Comparison of ENCODE assay signal across 1 cellular context in genomic region chr2:70557171-70557838, GRCh38.
TF ChIP-seq lines count a peak whose summit lies in the region.

No MANE protein-coding gene starts in this region.

TF ChIP-seq in HepG2, 621 proteins besides CTCF, POLR2A, EP300 and RAD21 (continued from another document and continues in another):
- TF ChIP-seq PRDM15 (CRISPR knock-in tag; IDR thresholded peaks at IDR 0.05): no peak
- no peak for TF ChIP-seq ZNF451 (CRISPR knock-in tag; IDR thresholded peaks at IDR 0.05)
- TF ChIP-seq ZNF678 (CRISPR knock-in tag; IDR thresholded peaks at IDR 0.05): no peak
- TF ChIP-seq BCL3 (CRISPR knock-in tag; IDR thresholded peaks at IDR 0.05): peak; percentile 89
- TF ChIP-seq ESRRA (CRISPR knock-in tag; IDR thresholded peaks at IDR 0.05; ENCODE audit: low read depth): no peak
- TF ChIP-seq ZNF121 (CRISPR knock-in tag; IDR thresholded peaks at IDR 0.05): no peak
- TF ChIP-seq MXD4 (CRISPR knock-in tag; IDR thresholded peaks at IDR 0.05): peak; percentile 72
- TF ChIP-seq TFDP2 (CRISPR knock-in tag; IDR thresholded peaks at IDR 0.05): peak; percentile 25; the same call in 1 of the 2 replicates
- TF ChIP-seq MIER2 (CRISPR knock-in tag; IDR thresholded peaks at IDR 0.05): no peak
- no peak for TF ChIP-seq EZH2 (conservative IDR thresholded peaks at IDR 0.05; ENCODE audit: low read depth, low read length)
- no peak for TF ChIP-seq HOXD1 (CRISPR knock-in tag; IDR thresholded peaks at IDR 0.05)
- TF ChIP-seq KDM4B (CRISPR knock-in tag; IDR thresholded peaks at IDR 0.05): no peak
- peak; percentile 59; the same call in 1 of the 2 replicates for TF ChIP-seq TBX2 (CRISPR knock-in tag; IDR thresholded peaks at IDR 0.05; ENCODE audit: borderline replicate concordance)
- 0 out of 2 replicates have a peak, but pooled peaks have one; percentile 54 for TF ChIP-seq ZNF335 (CRISPR knock-in tag; IDR thresholded peaks at IDR 0.05)
- TF ChIP-seq ZBTB20 (CRISPR knock-in tag; IDR thresholded peaks at IDR 0.05; ENCODE audit: borderline replicate concordance, low read depth): peak; percentile 59; the same call in 1 of the 2 replicates
- peak; percentile 57; the same call in 1 of the 2 replicates for TF ChIP-seq ZNF777 (CRISPR knock-in tag; IDR thresholded peaks at IDR 0.05)
- peak; percentile 61; the same call in 1 of the 2 replicates for TF ChIP-seq ZHX1 (CRISPR knock-in tag; IDR thresholded peaks at IDR 0.05; ENCODE audit: low read depth)
- peak; percentile 33; the same call in 1 of the 2 replicates for TF ChIP-seq ZNF512B (CRISPR knock-in tag; IDR thresholded peaks at IDR 0.05; ENCODE audit: borderline replicate concordance)
- no peak; the same call in 1 of the 2 replicates for TF ChIP-seq SNAPC5 (CRISPR knock-in tag; IDR thresholded peaks at IDR 0.05; ENCODE audit: borderline replicate concordance)
- TF ChIP-seq SOX5 (CRISPR knock-in tag; IDR thresholded peaks at IDR 0.05; ENCODE audit: borderline replicate concordance): peak; percentile 58; the same call in 1 of the 2 replicates
- TF ChIP-seq ZIK1 (CRISPR knock-in tag; IDR thresholded peaks at IDR 0.05; ENCODE audit: borderline replicate concordance, low read depth): no peak
- TF ChIP-seq HMGXB4 (CRISPR knock-in tag; IDR thresholded peaks at IDR 0.05; ENCODE audit: borderline replicate concordance in 1 of 2, low read depth in 1 of 2): peak in 1 of 2 experiments; percentile 41; a peak in 1 of 4 replicates
- TF ChIP-seq UBTF (CRISPR knock-in tag; IDR thresholded peaks at IDR 0.05): peak; percentile 38; the same call in 1 of the 2 replicates
- peak; percentile 21; the same call in 1 of the 2 replicates for TF ChIP-seq NKX3-1 (CRISPR knock-in tag; IDR thresholded peaks at IDR 0.05)
- no peak for TF ChIP-seq ZXDC (CRISPR knock-in tag; IDR thresholded peaks at IDR 0.05)
- TF ChIP-seq PITX1 (CRISPR knock-in tag; IDR thresholded peaks at IDR 0.05): peak; percentile 52
- no peak for TF ChIP-seq ZNF460 (CRISPR knock-in tag; IDR thresholded peaks at IDR 0.05; ENCODE audit: borderline replicate concordance)
- TF ChIP-seq ZNF292 (CRISPR knock-in tag; IDR thresholded peaks at IDR 0.05; ENCODE audit: borderline replicate concordance, low read depth): peak; percentile 98
- TF ChIP-seq RCOR2 (CRISPR knock-in tag; IDR thresholded peaks at IDR 0.05): peak; percentile 65; the same call in 1 of the 2 replicates
- TF ChIP-seq ZBTB7B (CRISPR knock-in tag; IDR thresholded peaks at IDR 0.05): peak; percentile 37
- no peak for TF ChIP-seq PAX8 (CRISPR knock-in tag; IDR thresholded peaks at IDR 0.05; ENCODE audit: borderline replicate concordance)
- peak in 1 of 2 experiments; percentile 39; a peak in 1 of 4 replicates for TF ChIP-seq MAFK (conservative IDR thresholded peaks at IDR 0.05 in 1 of 2, IDR thresholded peaks at IDR 0.05 in 1 of 2; ENCODE audit: low read length in 2 of 2)
- 0 out of 2 replicates have a peak, but pooled peaks have one; percentile 19 for TF ChIP-seq ZNF691 (CRISPR knock-in tag; IDR thresholded peaks at IDR 0.05; ENCODE audit: borderline replicate concordance, low read depth)
- TF ChIP-seq ZFY (CRISPR knock-in tag; IDR thresholded peaks at IDR 0.05): peak; percentile 68; the same call in 1 of the 2 replicates
- TF ChIP-seq HDAC1 (CRISPR knock-in tag; IDR thresholded peaks at IDR 0.05): peak; percentile 18; the same call in 1 of the 2 replicates
- peak; percentile 53; the same call in 1 of the 2 replicates for TF ChIP-seq MED1 (CRISPR knock-in tag; IDR thresholded peaks at IDR 0.05)
- TF ChIP-seq ZNF3 (CRISPR knock-in tag; IDR thresholded peaks at IDR 0.05): no peak
- TF ChIP-seq ZSCAN31 (CRISPR knock-in tag; IDR thresholded peaks at IDR 0.05; ENCODE audit: low read depth): 0 out of 2 replicates have a peak, but pooled peaks have one; percentile 40
